In genomic region chrX:40920351-40920750, GRCh38 we compare ENCODE assay signal across 28 cellular contexts.
"Had no signal": no experiment of that assay in that cellular context is flagged by ENCODE, and none has a peak within 500 bp of the region (broad histone marks: within the 10 kb centered on the region; RNA-seq: fewer than 3 reads in every experiment).

No MANE protein-coding gene starts in this region.

- H2AFZ ChIP-seq: neural progenitor cell, parathyroid adenoma had no signal

- H3K27me3 Mint-ChIP-seq: progenitor cell of endocrine pancreas; stimulated activated naive CD8-positive, alpha-beta T cell treated with anti-CD3 and anti-CD28 coated beads, Interleukin-15, Interleukin-2, amounts not matched to agents 100 ng/mL and 50 ng/mL, for 24 hours had no signal

- FAIRE-seq: urothelium cell line had no signal

- H3K27ac ChIP-seq: neural progenitor cell, ovary, parathyroid adenoma, psoas muscle, right lobe of liver, sigmoid colon, stomach, thoracic aorta, thyroid gland, tibial nerve, upper lobe of left lung, vagina had no signal

- ATAC-seq: psoas muscle; right cardiac atrium; right lobe of liver; stimulated activated effector memory CD8-positive, alpha-beta T cell treated with anti-CD3 and anti-CD28 coated beads, Interleukin-12 subunit alpha, Interleukin-12 subunit beta, amount 100 ng/mL, for 72 hours had no signal

- H3K79me2 ChIP-seq: parathyroid adenoma had no signal

- DNase-seq: occipital lobe; ovary; posterior cingulate gyrus; psoas muscle; right cardiac atrium; right lobe of liver; sigmoid colon; small intestine; stimulated activated CD4-positive, alpha-beta T cell treated with anti-CD3 and anti-CD28 coated beads, Interleukin-15, amount 100 ng/mL, for 24 hours; stimulated activated CD4-positive, alpha-beta T cell treated with anti-CD3 and anti-CD28 coated beads, Interleukin-2, amount 100 ng/mL, for 24 hours; stimulated activated CD4-positive, alpha-beta T cell treated with anti-CD3 and anti-CD28 coated beads, Interleukin-2, amount 100 ng/mL, for 48 hours; stimulated activated CD4-positive, alpha-beta T cell treated with anti-CD3 and anti-CD28 coated beads, Interleukin-4, amount 100 ng/mL, for 24 hours; stimulated activated naive B cell treated with anti-CD40 and anti-IgM and Interleukin-4, amounts not matched to agents 10 μg/mL and 1 μg/mL and 100 μg/mL, for 72 hours; stimulated activated naive CD4-positive, alpha-beta T cell treated with Interleukin-2 at 50 U/mL for 16 hours; stomach; thyroid gland; trophoblast cell; upper lobe of left lung had no signal

- H3K9ac ChIP-seq: neural progenitor cell, parathyroid adenoma had no signal

- H3K4me1 Mint-ChIP-seq: nephron; neural progenitor cell; stimulated activated effector memory CD8-positive, alpha-beta T cell treated with anti-CD3 and anti-CD28 coated beads, Interleukin-12 subunit alpha, Interleukin-12 subunit beta, amount 100 ng/mL, for 72 hours had no signal

- H3K4me3 Mint-ChIP-seq: nephron; neural progenitor cell; stimulated activated effector memory CD8-positive, alpha-beta T cell treated with anti-CD3 and anti-CD28 coated beads, Interleukin-12 subunit alpha, Interleukin-12 subunit beta, amount 100 ng/mL, for 72 hours; stimulated activated naive B cell treated with anti-CD40 and anti-IgM and Interleukin-4, amounts not matched to agents 10 μg/mL and 1 μg/mL and 100 μg/mL, for 72 hours; stimulated activated naive CD8-positive, alpha-beta T cell treated with anti-CD3 and anti-CD28 coated beads, Interleukin-15, Interleukin-2, amounts not matched to agents 100 ng/mL and 50 ng/mL, for 24 hours had no signal

- H3K9me3 Mint-ChIP-seq: stimulated activated effector memory CD8-positive, alpha-beta T cell treated with anti-CD3 and anti-CD28 coated beads, Interleukin-12 subunit alpha, Interleukin-12 subunit beta, amount 100 ng/mL, for 72 hours had no signal

- H3K27me3 ChIP-seq: neural progenitor cell, ovary, right lobe of liver, sigmoid colon, stomach, thyroid gland, tibial nerve, upper lobe of left lung, vagina had no signal

- H3K9me3 ChIP-seq: ovary, sigmoid colon, thoracic aorta, thyroid gland, tibial nerve, vagina had no signal

- H3K4me2 ChIP-seq: neural progenitor cell had no signal

- H3K4me1 ChIP-seq: parathyroid adenoma, psoas muscle, sigmoid colon, stomach, thyroid gland, tibial nerve, upper lobe of left lung, vagina had no signal

- H3K36me3 Mint-ChIP-seq: neural progenitor cell; stimulated activated effector memory CD8-positive, alpha-beta T cell treated with anti-CD3 and anti-CD28 coated beads, Interleukin-12 subunit alpha, Interleukin-12 subunit beta, amount 100 ng/mL, for 72 hours had no signal

- H3K27ac Mint-ChIP-seq: nephron; neural progenitor cell; progenitor cell of endocrine pancreas; stimulated activated effector memory CD8-positive, alpha-beta T cell treated with anti-CD3 and anti-CD28 coated beads, Interleukin-12 subunit alpha, Interleukin-12 subunit beta, amount 100 ng/mL, for 72 hours; stimulated activated naive B cell treated with anti-CD40 and anti-IgM and Interleukin-4, amounts not matched to agents 10 μg/mL and 1 μg/mL and 100 μg/mL, for 72 hours; stimulated activated naive CD8-positive, alpha-beta T cell treated with anti-CD3 and anti-CD28 coated beads, Interleukin-15, Interleukin-2, amounts not matched to agents 100 ng/mL and 50 ng/mL, for 24 hours had no signal
